ENCODE assay signal across 9 cellular contexts in genomic region chr2:74004212-74005182, GRCh38. TPM values are rescaled to one million over a fixed set of nuclear protein-coding genes. Genes with fewer than 3 reads are reported as not detected.
DNase-seq lines count a peak whose midpoint lies in the region; ATAC-seq, FAIRE-seq and TF ChIP-seq lines count a peak whose summit lies in the region.
"Had no signal": no experiment of that assay in that cellular context is flagged by ENCODE, and none has a peak within 500 bp of the region (broad histone marks: within the 10 kb centered on the region; RNA-seq: fewer than 3 reads in every experiment).

No MANE protein-coding gene starts in this region.

- no peak overlapping the region for H3K27ac ChIP-seq in CD4-positive, CD25-positive, alpha-beta regulatory T cell (ENCODE audit: insufficient read depth, low read length, poor library complexity, severe bottlenecking)
- H3K27ac ChIP-seq in dorsolateral prefrontal cortex (peak overlapping the region in 54 of 59 donors; percentile 3 to 93 (median 70)), neural cell (ENCODE audit: low read length) (peak overlapping the region; percentile 85)
- H3K27ac ChIP-seq: KMS-11 had no signal

- H4K20me1 ChIP-seq in neural cell (ENCODE audit: insufficient read depth), result peaks cover 28% of the 10 kb centered on the region

- FAIRE-seq in HTR-8/SVneo (lab: Jason Lieb, UNC) (peak; percentile 38), D721Med (lab: Jason Lieb, UNC) (no peak)

- H3K4me1 ChIP-seq in CD4-positive, CD25-positive, alpha-beta regulatory T cell (ENCODE audit: control insufficient read depth, insufficient read depth, low read length, poor library complexity, severe bottlenecking), result peaks cover 20% of the 10 kb centered on the region

- no peaks in the 10 kb centered on the region for H3K9me2 ChIP-seq in neural cell (ENCODE audit: insufficient read depth, low read length)

- H3K9ac ChIP-seq in neural cell (ENCODE audit: low read length), result peak overlapping the region; percentile 86
- H3K9ac ChIP-seq: KMS-11 had no signal

- H3K4me3 Mint-ChIP-seq in CD4-positive, CD25-positive, alpha-beta regulatory T cell, result peak overlapping the region; percentile 46 to 82 (median 64)

- TF ChIP-seq CTCF in dorsolateral prefrontal cortex (IDR thresholded peaks at IDR 0.05 in 54 of 56, conservative IDR thresholded peaks at IDR 0.05 in 2 of 56; ENCODE audit: low read depth in 1 of 56, partially characterized antibody in 56 of 56), result no peak
- TF ChIP-seq CTCF in neural cell (IDR thresholded peaks at IDR 0.05; ENCODE audit: poor library complexity, severe bottlenecking), result no peak
- TF ChIP-seq CTCF in D721Med (IDR thresholded peaks at IDR 0.05; ENCODE audit: insufficient read depth, missing control alignments), result no peak

- no peak for TF ChIP-seq EP300 in neural cell (conservative IDR thresholded peaks at IDR 0.05; ENCODE audit: poor library complexity, severe bottlenecking)

- H3K9me3 Mint-ChIP-seq in CD4-positive, CD25-positive, alpha-beta regulatory T cell, result no peaks in the 10 kb centered on the region

- H2AFZ ChIP-seq in neural cell (ENCODE audit: low read depth, low read length), result no peak overlapping the region

- peak overlapping the region; percentile 68 for H3K4me2 ChIP-seq in neural cell (ENCODE audit: low read length)
- H3K4me2 ChIP-seq: KMS-11 had no signal

- no peak overlapping the region for H3K4me3 ChIP-seq in CD4-positive, CD25-positive, alpha-beta regulatory T cell (ENCODE audit: low read depth, low read length)
- H3K4me3 ChIP-seq in dorsolateral prefrontal cortex, result peak overlapping the region; percentile 23 to 96 (median 84)
- peak overlapping the region; percentile 73 for H3K4me3 ChIP-seq in neural cell (ENCODE audit: low read length)

- intact Hi-C loops in dorsolateral prefrontal cortex (cut with DNase I), result loop anchor here (5.0 kb wide), 7 partner anchors 48 to 172 kb away; partner anchors contain the start of gene DGUOK (in 2 of the 2)

- peaks cover 0 to 70% (median 27%) of the 10 kb centered on the region in 4 donors for H3K4me1 Mint-ChIP-seq in CD4-positive, CD25-positive, alpha-beta regulatory T cell

- peaks cover 5% of the 10 kb centered on the region for H3F3A ChIP-seq in neural cell (ENCODE audit: insufficient read depth, low read length, poor library complexity, severe bottlenecking)

- no peaks in the 10 kb centered on the region for H3K27me3 ChIP-seq in CD4-positive, CD25-positive, alpha-beta regulatory T cell (ENCODE audit: control insufficient read depth, insufficient read depth, low read length)
- no peaks in the 10 kb centered on the region for H3K27me3 ChIP-seq in dorsolateral prefrontal cortex
- H3K27me3 ChIP-seq in neural cell (ENCODE audit: insufficient read depth, low read depth, low read length), result no peaks in the 10 kb centered on the region

- H3K27ac Mint-ChIP-seq in CD4-positive, CD25-positive, alpha-beta regulatory T cell, result peak overlapping the region in 2 of 3 donors; percentile 44 to 75

- no peak for DNase-seq in CD4-positive, CD25-positive, alpha-beta regulatory T cell
- DNase-seq in HTR-8/SVneo (ENCODE audit: insufficient read length, low spot score), result no peak
- peak in 1 of 10 donors; percentile 76 for DNase-seq in dorsolateral prefrontal cortex
- no peak for DNase-seq in DMS79 treated with DMSO at 0.1 percent for 48 hours (lab: John Stamatoyannopoulos, UW)
- no peak for DNase-seq in D721Med (ENCODE audit: insufficient read length, low spot score)
- DNase-seq in T-helper 9 cell, result no peak
- DNase-seq: NCI-H748 treated with DMSO at 0.1 percent for 48 hours had no signal

- H3K27me3 Mint-ChIP-seq in CD4-positive, CD25-positive, alpha-beta regulatory T cell, result no peaks in the 10 kb centered on the region

- no peak for ATAC-seq in CD4-positive, CD25-positive, alpha-beta regulatory T cell (ENCODE audit: low read depth in 2 of 2)

- H3K9me3 ChIP-seq in CD4-positive, CD25-positive, alpha-beta regulatory T cell (ENCODE audit: control insufficient read depth in 2 of 2, low read length in 2 of 2), result no peaks in the 10 kb centered on the region
- no peaks in the 10 kb centered on the region for H3K9me3 ChIP-seq in neural cell (ENCODE audit: low read length)

- H3K36me3 ChIP-seq in CD4-positive, CD25-positive, alpha-beta regulatory T cell (ENCODE audit: control insufficient read depth, insufficient read depth, low read length), result peaks cover 9% of the 10 kb centered on the region
- no peaks in the 10 kb centered on the region for H3K36me3 ChIP-seq in neural cell (ENCODE audit: insufficient read depth, low read length)

- peaks cover 87% of the 10 kb centered on the region for H3K79me2 ChIP-seq in neural cell (replicated peaks; ENCODE audit: insufficient read depth, low read length)

- peaks cover 13% of the 10 kb centered on the region for H3K36me3 Mint-ChIP-seq in CD4-positive, CD25-positive, alpha-beta regulatory T cell

- TF ChIP-seq RAD21 in neural cell (conservative IDR thresholded peaks at IDR 0.05), result no peak

TF ChIP-seq in neural cell, 6 proteins besides CTCF, POLR2A, EP300 and RAD21:
- no peak for TF ChIP-seq TAF1 (IDR thresholded peaks at IDR 0.05; ENCODE audit: low read depth)

RNA-seq across cellular contexts. Expression of gene TET3, which starts 19.8 kb away (rescaled TPM):
- 26.3 TPM for total RNA-seq in CD4-positive, CD25-positive, alpha-beta regulatory T cell
- polyA plus RNA-seq in CD4-positive, CD25-positive, alpha-beta regulatory T cell, result under 1 TPM; 0.22 to 0.30 (median 0.26) TPM
- total RNA-seq in dorsolateral prefrontal cortex, result 10 to 100 TPM; 16.6 to 47.0 (median 25.4) TPM
- 18.2 and 19.6 TPM in 2 replicates for polyA plus RNA-seq in neural cell
- polyA minus RNA-seq in neural cell, result 46.0 and 58.6 TPM in 2 replicates
